8 cellular contexts compared by ENCODE assay signal in genomic region chr2:20450201-20451108, GRCh38. TPM values are rescaled to one million over a fixed set of nuclear protein-coding genes. Genes with fewer than 3 reads are reported as not detected.
DNase-seq lines count a peak whose midpoint lies in the region; ATAC-seq and TF ChIP-seq lines count a peak whose summit lies in the region.

No MANE protein-coding gene starts in this region.

- H3K27ac Mint-ChIP-seq in neural crest cell (ENCODE audit: unreplicated experiment): peak overlapping the region; percentile 41

- H3K4me3 ChIP-seq in AG09309 (ENCODE audit: control insufficient read depth, low read depth, low read length): peak overlapping the region; percentile 79
- no peak overlapping the region for H3K4me3 ChIP-seq in SJCRH30
- H3K4me3 ChIP-seq in HAP-1: no peak overlapping the region

- H3K36me3 Mint-ChIP-seq in neural crest cell (ENCODE audit: low read depth): peaks cover 7% of the 10 kb centered on the region

- no peak for ATAC-seq in GM19452 (IDR thresholded peaks at IDR 0.05; ENCODE audit: unreplicated experiment)

- H3K36me3 ChIP-seq in SJCRH30 (peaks cover 18% of the 10 kb centered on the region), HAP-1 (replicated peaks) (no peaks in the 10 kb centered on the region)

- H3K9me3 ChIP-seq in SJCRH30 (replicated peaks): no peaks in the 10 kb centered on the region
- H3K9me3 ChIP-seq in HAP-1: no peaks in the 10 kb centered on the region

- TF ChIP-seq CTCF in AG09309 (IDR thresholded peaks at IDR 0.05; ENCODE audit: control insufficient read depth, insufficient read depth, low read depth, low read length, missing control alignments): no peak
- no peak for TF ChIP-seq CTCF in neural crest cell (conservative IDR thresholded peaks at IDR 0.05)

- H3K4me1 ChIP-seq in SJCRH30 (peaks cover 21% of the 10 kb centered on the region), HAP-1 (no peaks in the 10 kb centered on the region; the same call in 1 of the 2 replicates)

- H3K9me3 Mint-ChIP-seq in neural crest cell: no peaks in the 10 kb centered on the region

- no peak overlapping the region; the same call in 1 of the 2 replicates for H3K27ac ChIP-seq in SJCRH30

- in situ Hi-C loops in HAP-1 (cut with MboI; ENCODE audit: low sequenced_read_pairs): no loop called here

- no peaks in the 10 kb centered on the region for H3K27me3 ChIP-seq in SJCRH30
- no peaks in the 10 kb centered on the region for H3K27me3 ChIP-seq in HAP-1 (ENCODE audit: low read depth)

- DNase-seq in AG09309 (ENCODE audit: low read depth): peak; percentile 93
- DNase-seq in SJCRH30: peak; percentile 34 to 64
- peak; percentile 83 for DNase-seq in fibroblast of the conjunctiva (ENCODE audit: low read depth)
- DNase-seq in neural crest cell (ENCODE audit: low read depth, low spot score): no peak
- DNase-seq in OCI-M1 (lab: John Stamatoyannopoulos, UW): no peak
- no peak for DNase-seq in RKO (ENCODE audit: low spot score)
- no peak for DNase-seq in HAP-1 (ENCODE audit: low spot score in 2 of 2)

- peaks cover 55% of the 10 kb centered on the region for H3K4me1 Mint-ChIP-seq in neural crest cell

- peak overlapping the region; percentile 94 for H3K4me3 Mint-ChIP-seq in neural crest cell

- peaks cover 3% of the 10 kb centered on the region for H3K27me3 Mint-ChIP-seq in neural crest cell (ENCODE audit: low read depth)

RNA-seq across cellular contexts. Expression of gene RHOB, which starts 3.6 kb away (rescaled TPM):
- 138 and 146 TPM in 2 replicates for total RNA-seq in SJCRH30 (2014; rRNA removed; shearing (Covaris generic))
- 146 and 150 TPM in 2 replicates for total RNA-seq in neural crest cell

Comparison
In these comparisons a context has a peak if more than half of its experiments do, and no peak if none do; other contexts are left out.
1. DNase-seq: peak in AG09309 (single experiment), SJCRH30 (2 of 2) and fibroblast of the conjunctiva (single experiment); none in neural crest cell (single experiment), OCI-M1 (single experiment), RKO (single experiment) and HAP-1 (0 of 2).